Comparison of ENCODE assay signal across 2 cellular contexts in the genomic region with DNA sequence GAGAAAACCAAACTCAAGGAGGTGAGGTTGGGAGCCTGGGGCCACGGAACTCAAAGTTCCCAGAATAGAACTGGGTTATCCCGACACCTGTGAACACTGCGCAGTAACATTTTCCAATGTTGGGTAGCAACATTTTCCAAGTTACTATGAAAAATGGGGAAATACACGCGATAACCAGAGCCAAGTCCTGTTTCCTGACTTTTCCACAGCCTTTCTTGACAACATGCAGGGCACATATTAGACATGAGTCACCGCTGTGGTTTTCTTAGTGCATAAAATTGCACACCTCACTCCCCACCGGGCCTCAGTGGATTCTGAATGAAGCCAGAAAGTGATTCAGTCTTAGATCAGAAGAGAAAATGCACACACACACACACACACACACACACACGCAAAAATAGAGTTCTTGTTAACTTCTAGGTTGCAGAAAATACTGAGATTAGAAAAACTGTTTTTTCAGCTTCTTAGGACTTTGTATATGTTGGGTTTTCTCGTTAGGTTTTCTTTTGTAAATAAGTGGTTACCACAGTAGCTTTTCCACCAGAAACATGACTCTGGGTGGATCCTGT.
TF ChIP-seq lines count a peak whose summit lies in the region.

No MANE protein-coding gene starts in this region.

TF ChIP-seq in HCT116, 20 proteins besides CTCF, POLR2A, EP300 and RAD21 (continued from another document):
- TF ChIP-seq, protein P1, sequence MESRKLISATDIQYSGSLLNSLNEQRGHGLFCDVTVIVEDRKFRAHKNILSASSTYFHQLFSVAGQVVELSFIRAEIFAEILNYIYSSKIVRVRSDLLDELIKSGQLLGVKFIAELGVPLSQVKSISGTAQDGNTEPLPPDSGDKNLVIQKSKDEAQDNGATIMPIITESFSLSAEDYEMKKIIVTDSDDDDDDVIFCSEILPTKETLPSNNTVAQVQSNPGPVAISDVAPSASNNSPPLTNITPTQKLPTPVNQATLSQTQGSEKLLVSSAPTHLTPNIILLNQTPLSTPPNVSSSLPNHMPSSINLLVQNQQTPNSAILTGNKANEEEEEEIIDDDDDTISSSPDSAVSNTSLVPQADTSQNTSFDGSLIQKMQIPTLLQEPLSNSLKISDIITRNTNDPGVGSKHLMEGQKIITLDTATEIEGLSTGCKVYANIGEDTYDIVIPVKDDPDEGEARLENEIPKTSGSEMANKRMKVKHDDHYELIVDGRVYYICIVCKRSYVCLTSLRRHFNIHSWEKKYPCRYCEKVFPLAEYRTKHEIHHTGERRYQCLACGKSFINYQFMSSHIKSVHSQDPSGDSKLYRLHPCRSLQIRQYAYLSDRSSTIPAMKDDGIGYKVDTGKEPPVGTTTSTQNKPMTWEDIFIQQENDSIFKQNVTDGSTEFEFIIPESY (IDR thresholded peaks at IDR 0.05; ENCODE audit: extremely low read depth, insufficient replicate concordance, low read length): no peak
- TF ChIP-seq, protein P2, sequence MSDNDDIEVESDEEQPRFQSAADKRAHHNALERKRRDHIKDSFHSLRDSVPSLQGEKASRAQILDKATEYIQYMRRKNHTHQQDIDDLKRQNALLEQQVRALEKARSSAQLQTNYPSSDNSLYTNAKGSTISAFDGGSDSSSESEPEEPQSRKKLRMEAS (IDR thresholded peaks at IDR 0.05): peak; percentile 48; the same call in 1 of the 2 replicates
- no peak for TF ChIP-seq EZH2phosphoT487 (IDR thresholded peaks at IDR 0.05; ENCODE audit: borderline replicate concordance)
- peak; percentile 40 for TF ChIP-seq CEBPB (IDR thresholded peaks at IDR 0.05; ENCODE audit: low read depth)
- peak; percentile 73 for TF ChIP-seq SP1 (IDR thresholded peaks at IDR 0.05; ENCODE audit: low read depth)
- TF ChIP-seq, protein P3, sequence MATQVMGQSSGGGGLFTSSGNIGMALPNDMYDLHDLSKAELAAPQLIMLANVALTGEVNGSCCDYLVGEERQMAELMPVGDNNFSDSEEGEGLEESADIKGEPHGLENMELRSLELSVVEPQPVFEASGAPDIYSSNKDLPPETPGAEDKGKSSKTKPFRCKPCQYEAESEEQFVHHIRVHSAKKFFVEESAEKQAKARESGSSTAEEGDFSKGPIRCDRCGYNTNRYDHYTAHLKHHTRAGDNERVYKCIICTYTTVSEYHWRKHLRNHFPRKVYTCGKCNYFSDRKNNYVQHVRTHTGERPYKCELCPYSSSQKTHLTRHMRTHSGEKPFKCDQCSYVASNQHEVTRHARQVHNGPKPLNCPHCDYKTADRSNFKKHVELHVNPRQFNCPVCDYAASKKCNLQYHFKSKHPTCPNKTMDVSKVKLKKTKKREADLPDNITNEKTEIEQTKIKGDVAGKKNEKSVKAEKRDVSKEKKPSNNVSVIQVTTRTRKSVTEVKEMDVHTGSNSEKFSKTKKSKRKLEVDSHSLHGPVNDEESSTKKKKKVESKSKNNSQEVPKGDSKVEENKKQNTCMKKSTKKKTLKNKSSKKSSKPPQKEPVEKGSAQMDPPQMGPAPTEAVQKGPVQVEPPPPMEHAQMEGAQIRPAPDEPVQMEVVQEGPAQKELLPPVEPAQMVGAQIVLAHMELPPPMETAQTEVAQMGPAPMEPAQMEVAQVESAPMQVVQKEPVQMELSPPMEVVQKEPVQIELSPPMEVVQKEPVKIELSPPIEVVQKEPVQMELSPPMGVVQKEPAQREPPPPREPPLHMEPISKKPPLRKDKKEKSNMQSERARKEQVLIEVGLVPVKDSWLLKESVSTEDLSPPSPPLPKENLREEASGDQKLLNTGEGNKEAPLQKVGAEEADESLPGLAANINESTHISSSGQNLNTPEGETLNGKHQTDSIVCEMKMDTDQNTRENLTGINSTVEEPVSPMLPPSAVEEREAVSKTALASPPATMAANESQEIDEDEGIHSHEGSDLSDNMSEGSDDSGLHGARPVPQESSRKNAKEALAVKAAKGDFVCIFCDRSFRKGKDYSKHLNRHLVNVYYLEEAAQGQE (IDR thresholded peaks at IDR 0.05; ENCODE audit: low read depth): no peak
- no peak for TF ChIP-seq ELF1 (IDR thresholded peaks at IDR 0.05; ENCODE audit: borderline replicate concordance, low read depth)
- TF ChIP-seq EGR1 (IDR thresholded peaks at IDR 0.05; ENCODE audit: low read depth): no peak; the same call in 1 of the 2 replicates

TF ChIP-seq in WTC11, 78 proteins besides CTCF, POLR2A, EP300 and RAD21 (continued from another document):
- TF ChIP-seq, protein P4, sequence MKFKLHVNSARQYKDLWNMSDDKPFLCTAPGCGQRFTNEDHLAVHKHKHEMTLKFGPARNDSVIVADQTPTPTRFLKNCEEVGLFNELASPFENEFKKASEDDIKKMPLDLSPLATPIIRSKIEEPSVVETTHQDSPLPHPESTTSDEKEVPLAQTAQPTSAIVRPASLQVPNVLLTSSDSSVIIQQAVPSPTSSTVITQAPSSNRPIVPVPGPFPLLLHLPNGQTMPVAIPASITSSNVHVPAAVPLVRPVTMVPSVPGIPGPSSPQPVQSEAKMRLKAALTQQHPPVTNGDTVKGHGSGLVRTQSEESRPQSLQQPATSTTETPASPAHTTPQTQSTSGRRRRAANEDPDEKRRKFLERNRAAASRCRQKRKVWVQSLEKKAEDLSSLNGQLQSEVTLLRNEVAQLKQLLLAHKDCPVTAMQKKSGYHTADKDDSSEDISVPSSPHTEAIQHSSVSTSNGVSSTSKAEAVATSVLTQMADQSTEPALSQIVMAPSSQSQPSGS (CRISPR knock-in tag; IDR thresholded peaks at IDR 0.05; ENCODE audit: borderline replicate concordance, low read depth): no peak
- TF ChIP-seq, protein P5, sequence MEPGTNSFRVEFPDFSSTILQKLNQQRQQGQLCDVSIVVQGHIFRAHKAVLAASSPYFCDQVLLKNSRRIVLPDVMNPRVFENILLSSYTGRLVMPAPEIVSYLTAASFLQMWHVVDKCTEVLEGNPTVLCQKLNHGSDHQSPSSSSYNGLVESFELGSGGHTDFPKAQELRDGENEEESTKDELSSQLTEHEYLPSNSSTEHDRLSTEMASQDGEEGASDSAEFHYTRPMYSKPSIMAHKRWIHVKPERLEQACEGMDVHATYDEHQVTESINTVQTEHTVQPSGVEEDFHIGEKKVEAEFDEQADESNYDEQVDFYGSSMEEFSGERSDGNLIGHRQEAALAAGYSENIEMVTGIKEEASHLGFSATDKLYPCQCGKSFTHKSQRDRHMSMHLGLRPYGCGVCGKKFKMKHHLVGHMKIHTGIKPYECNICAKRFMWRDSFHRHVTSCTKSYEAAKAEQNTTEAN (CRISPR knock-in tag; IDR thresholded peaks at IDR 0.05): no peak
